Comparison of ENCODE assay signal across 12 cellular contexts in genomic region chr10:99235872-99236626, GRCh38. TPM values are rescaled to one million over a fixed set of nuclear protein-coding genes. Genes with fewer than 3 reads are reported as not detected.
DNase-seq lines count a peak whose midpoint lies in the region; ATAC-seq and TF ChIP-seq lines count a peak whose summit lies in the region.
"Had no signal": no experiment of that assay in that cellular context is flagged by ENCODE, and none has a peak within 500 bp of the region (broad histone marks: within the 10 kb centered on the region; RNA-seq: fewer than 3 reads in every experiment).

No MANE protein-coding gene starts in this region.

- TF ChIP-seq EP300 in stomach (IDR thresholded peaks at IDR 0.05) = no peak

- H3K27me3 ChIP-seq in HUES6 (ENCODE audit: control insufficient read depth, insufficient read depth, low read length) = peaks cover 78% of the 10 kb centered on the region
- peaks cover 6 to 82% (median 61%) of the 10 kb centered on the region in 3 donors for H3K27me3 ChIP-seq in stomach

- intact Hi-C loops in stomach (cut with DNase I; ENCODE audit: low total_unique reads) = no loop called here

- CTCF ChIA-PET in HEK293T (lab: Yijun Ruan, JAX) = no interaction called here

- POLR2A ChIA-PET in HEK293T (lab: Yijun Ruan, JAX) = no interaction called here

- H3K4me3 Mint-ChIP-seq in brain = peak overlapping the region in 3 of 5 experiments; percentile 50 to 80 (median 71)

- peak overlapping the region; percentile 63 for H3K4me3 ChIP-seq in HUES6 (ENCODE audit: low read depth, low read length)
- H3K4me3 ChIP-seq in stomach = peak overlapping the region; percentile 51 to 56 (median 54)

- H3K36me3 ChIP-seq in HUES6 (ENCODE audit: control insufficient read depth, insufficient read depth, low read length) = no peaks in the 10 kb centered on the region
- H3K36me3 ChIP-seq in stomach = no peaks in the 10 kb centered on the region

- TF ChIP-seq CTCF in brain (conservative IDR thresholded peaks at IDR 0.05) (no peak), stomach (IDR thresholded peaks at IDR 0.05) (no peak)

- peaks cover 38% of the 10 kb centered on the region for H3K4me1 Mint-ChIP-seq in brain

- no peaks in the 10 kb centered on the region for H3K36me3 Mint-ChIP-seq in brain

- H3K4me1 ChIP-seq in HUES6 (ENCODE audit: control insufficient read depth, insufficient read depth, low read length) (peaks cover 28% of the 10 kb centered on the region), stomach (peaks cover 14 to 50% (median 32%) of the 10 kb centered on the region in 4 donors)

- peak; percentile 70 for DNase-seq in iPS-NIHi7 (ENCODE audit: extremely low spot score)
- DNase-seq in stomach = no peak
- no peak for DNase-seq in HEK293T (ENCODE audit: extremely low spot score)
- DNase-seq in NCI-H524 (lab: John Stamatoyannopoulos, UW) = no peak
- DNase-seq: activated CD4-positive, CD25-positive, alpha-beta regulatory T cell treated with anti-CD3 and anti-CD28 coated beads, Interleukin-2, amount 50 U/mL, for 72 hours; Calu3; NCI-H345 had no signal

- ATAC-seq in HG02588 (IDR thresholded peaks at IDR 0.05; ENCODE audit: unreplicated experiment) (no peak), GM21717 (IDR thresholded peaks at IDR 0.05; ENCODE audit: unreplicated experiment) (no peak)

- H3K27me3 Mint-ChIP-seq in brain = peaks cover 86% of the 10 kb centered on the region

- 4 to 12% (median 8%) methylated on average over 38 of the region's 38 CpGs for WGBS in stomach, 5 donors

- H3K9me3 Mint-ChIP-seq in brain = peaks cover 0 to 2% (median 0%) of the 10 kb centered on the region in 5 experiments
- H3K9me3 Mint-ChIP-seq: activated T-helper 2 cell treated with anti-CD3 and anti-CD28 coated beads, Interferon-gamma antibody, Interleukin-2, Interleukin-4, amounts not matched to agents 10 μg/mL and 5 μg/mL and 100 μg/mL, durations not matched to agents 14 hours and 24 hours and 36 hours had no signal

- no peak for TF ChIP-seq POLR2A in stomach (IDR thresholded peaks at IDR 0.05)

- H3K27ac Mint-ChIP-seq in brain = peak overlapping the region in 1 of 5 experiments; percentile 4
- H3K27ac Mint-ChIP-seq: activated T-helper 2 cell treated with anti-CD3 and anti-CD28 coated beads, Interferon-gamma antibody, Interleukin-2, Interleukin-4, amounts not matched to agents 10 μg/mL and 5 μg/mL and 100 μg/mL, durations not matched to agents 14 hours and 24 hours and 36 hours had no signal

- H3K9ac ChIP-seq in HUES6 (ENCODE audit: low read length) = no peak overlapping the region

- H3K9me3 ChIP-seq in HUES6 (ENCODE audit: control insufficient read depth, insufficient read depth, low read depth, low read length) = no peaks in the 10 kb centered on the region
- no peaks in the 10 kb centered on the region for H3K9me3 ChIP-seq in stomach

- H3K27ac ChIP-seq in HUES6 (ENCODE audit: low read depth, low read length) (no peak overlapping the region), stomach (peak overlapping the region in 3 of 5 donors; percentile 16 to 76 (median 43))

TF ChIP-seq in HEK293T, 16 proteins besides CTCF, POLR2A, EP300 and RAD21:
- TF ChIP-seq NFRKB (IDR thresholded peaks at IDR 0.05) = no peak
- TF ChIP-seq PKNOX1 (IDR thresholded peaks at IDR 0.05) = no peak
- no peak for TF ChIP-seq SP1 (IDR thresholded peaks at IDR 0.05)
- TF ChIP-seq HDGF (IDR thresholded peaks at IDR 0.05; ENCODE audit: borderline replicate concordance) = no peak
- no peak for TF ChIP-seq BHLHE40 (IDR thresholded peaks at IDR 0.05; ENCODE audit: borderline replicate concordance)
- no peak for TF ChIP-seq SUZ12 (IDR thresholded peaks at IDR 0.05)
- no peak for TF ChIP-seq ARNT (IDR thresholded peaks at IDR 0.05)
- TF ChIP-seq L3MBTL2 (conservative IDR thresholded peaks at IDR 0.05) = no peak
- TF ChIP-seq TARDBP (IDR thresholded peaks at IDR 0.05) = no peak
- no peak for TF ChIP-seq FOXK2 (IDR thresholded peaks at IDR 0.05)
- TF ChIP-seq CTBP1 (IDR thresholded peaks at IDR 0.05; ENCODE audit: borderline replicate concordance) = no peak
- TF ChIP-seq FOXA1 (IDR thresholded peaks at IDR 0.05) = no peak
- TF ChIP-seq ZNF384 (IDR thresholded peaks at IDR 0.05) = no peak
- TF ChIP-seq LEF1 (IDR thresholded peaks at IDR 0.05; ENCODE audit: borderline replicate concordance) = no peak

RNA-seq across cellular contexts. Expression of gene HPSE2, which starts 0.4 kb away (rescaled TPM):
- polyA plus RNA-seq in brain (ENCODE audit: insufficient read depth, low read depth, low replicate concordance) = 4.5 TPM
- 10 to 100 TPM in 1 of 5 donors, 1 to 10 TPM in 3, under 1 TPM in 1; 0.58 to 15.8 (median 4.0) TPM for total RNA-seq in stomach
- polyA plus RNA-seq in stomach = 1 to 10 TPM in 1 of 3 donors, under 1 TPM in 2; 0.61 to 2.9 (median 0.81) TPM
- total RNA-seq: activated T-helper 2 cell treated with anti-CD3 and anti-CD28 coated beads, Interferon-gamma antibody, Interleukin-2, Interleukin-4, amounts not matched to agents 10 μg/mL and 5 μg/mL and 100 μg/mL, durations not matched to agents 14 hours and 24 hours and 36 hours; Calu3 had no signal
